Comparison of ENCODE assay signal across 16 cellular contexts in the genomic region with DNA sequence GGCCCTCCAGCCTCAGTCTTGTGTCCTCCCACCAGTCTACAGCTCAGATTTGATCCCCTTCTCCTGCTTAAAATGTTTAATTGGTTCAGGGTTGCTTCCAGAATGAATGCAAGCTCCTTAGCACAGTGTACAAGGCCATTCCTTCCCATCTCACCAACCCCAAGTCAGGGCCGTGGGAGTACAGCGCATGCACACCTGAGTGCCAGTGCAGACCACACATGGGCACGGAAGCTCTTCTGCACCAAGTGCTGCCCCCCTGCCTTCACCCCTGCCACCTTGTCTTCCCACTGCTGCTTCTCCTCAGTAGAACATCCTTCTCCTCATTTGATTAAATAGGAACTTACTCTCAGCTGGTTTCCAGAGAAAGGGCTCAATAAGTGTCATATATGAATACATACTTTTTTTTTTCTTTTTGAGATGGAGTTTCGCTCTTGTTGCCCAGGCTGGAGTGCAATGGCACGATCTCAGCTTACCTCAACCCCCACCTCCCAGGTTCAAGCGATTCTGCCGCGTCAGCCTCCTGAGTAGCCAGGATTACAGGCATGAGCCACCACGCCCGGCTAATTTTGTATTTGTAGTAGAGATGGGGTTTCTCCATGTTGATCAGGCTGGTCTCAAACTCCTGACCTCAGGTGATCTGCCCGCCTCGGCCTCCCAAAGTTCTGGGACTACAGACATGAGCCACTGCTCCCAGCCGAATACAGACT. TPM values are rescaled to one million over a fixed set of nuclear protein-coding genes. Genes with fewer than 3 reads are reported as not detected.
DNase-seq lines count a peak whose midpoint lies in the region; ATAC-seq and TF ChIP-seq lines count a peak whose summit lies in the region.
"Had no signal": no experiment of that assay in that cellular context is flagged by ENCODE, and none has a peak within 500 bp of the region (broad histone marks: within the 10 kb centered on the region; RNA-seq: fewer than 3 reads in every experiment).

No MANE protein-coding gene starts in this region.

- TF ChIP-seq CTCF in RWPE1 (conservative IDR thresholded peaks at IDR 0.05; ENCODE audit: low read depth) = no peak

- H3K4me3 Mint-ChIP-seq in activated CD8-positive, alpha-beta memory T cell treated with anti-CD3 and anti-CD28 coated beads, Interleukin-2, amount 10 ng/mL, durations not matched to agents 7 days and 5 days = no peak overlapping the region
- H3K4me3 Mint-ChIP-seq in activated T-helper 17 cell treated with anti-CD3 and anti-CD28 coated beads, Interleukin-2, amount 50 U/mL, for 72 hours = peak overlapping the region; percentile 71
- no peak overlapping the region for H3K4me3 Mint-ChIP-seq in naive thymus-derived CD8-positive, alpha-beta T cell
- H3K4me3 Mint-ChIP-seq: nephron had no signal

- POLR2A ChIA-PET in RWPE1 (lab: Yijun Ruan, JAX; ENCODE audit: low non-redundant PET) = no interaction called here
- POLR2A ChIA-PET in naive thymus-derived CD8-positive, alpha-beta T cell (lab: Charles Lee) = interaction anchor here (1.4 kb wide), 1 partner anchor 9 kb away, joined by 3 read pairs; a partner anchor contains a TSS

- no peaks in the 10 kb centered on the region for H3K27me3 Mint-ChIP-seq in activated CD8-positive, alpha-beta memory T cell treated with anti-CD3 and anti-CD28 coated beads, Interleukin-2, amount 10 ng/mL, durations not matched to agents 7 days and 5 days
- no peaks in the 10 kb centered on the region for H3K27me3 Mint-ChIP-seq in activated T-helper 17 cell treated with anti-CD3 and anti-CD28 coated beads, Interleukin-2, amount 50 U/mL, for 72 hours
- H3K27me3 Mint-ChIP-seq in naive thymus-derived CD8-positive, alpha-beta T cell = no peaks in the 10 kb centered on the region

- no peak for DNase-seq in activated CD8-positive, alpha-beta memory T cell treated with anti-CD3 and anti-CD28 coated beads, Interleukin-2, amount 10 ng/mL, durations not matched to agents 7 days and 5 days
- no peak for DNase-seq in activated CD8-positive, alpha-beta memory T cell treated with anti-CD3 and anti-CD28 coated beads, Interleukin-2, amount 50 U/mL, for 4 hours
- DNase-seq in RWPE1 (ENCODE audit: low spot score) = no peak
- no peak for DNase-seq in naive thymus-derived CD8-positive, alpha-beta T cell
- DNase-seq in NCI-H187 treated with DMSO at 0.1 percent for 48 hours (lab: John Stamatoyannopoulos, UW) = no peak
- no peak for DNase-seq in NCI-H2107 (lab: John Stamatoyannopoulos, UW)
- DNase-seq: aorta; central memory CD4-positive, alpha-beta T cell; heart left ventricle; left colon; NCI-H69 had no signal

- no peak for ATAC-seq in activated CD8-positive, alpha-beta memory T cell treated with anti-CD3 and anti-CD28 coated beads, Interleukin-2, amount 10 ng/mL, durations not matched to agents 7 days and 5 days
- ATAC-seq in activated T-helper 17 cell treated with anti-CD3 and anti-CD28 coated beads, Interleukin-2, amount 50 U/mL, for 72 hours (replicated peaks) = no peak
- no peak for ATAC-seq in naive thymus-derived CD8-positive, alpha-beta T cell
- no peak for ATAC-seq in HG03342 (IDR thresholded peaks at IDR 0.05; ENCODE audit: unreplicated experiment)
- ATAC-seq: heart left ventricle, left colon had no signal

- H3K4me1 Mint-ChIP-seq in activated CD8-positive, alpha-beta memory T cell treated with anti-CD3 and anti-CD28 coated beads, Interleukin-2, amount 10 ng/mL, durations not matched to agents 7 days and 5 days = peaks cover 76% of the 10 kb centered on the region
- peaks cover 56% of the 10 kb centered on the region for H3K4me1 Mint-ChIP-seq in activated T-helper 17 cell treated with anti-CD3 and anti-CD28 coated beads, Interleukin-2, amount 50 U/mL, for 72 hours
- peaks cover 28 to 45% (median 39%) of the 10 kb centered on the region in 4 donors for H3K4me1 Mint-ChIP-seq in naive thymus-derived CD8-positive, alpha-beta T cell

- H3K9me3 Mint-ChIP-seq in activated CD8-positive, alpha-beta memory T cell treated with anti-CD3 and anti-CD28 coated beads, Interleukin-2, amount 10 ng/mL, durations not matched to agents 7 days and 5 days (ENCODE audit: low read depth) = no peaks in the 10 kb centered on the region
- H3K9me3 Mint-ChIP-seq in activated T-helper 17 cell treated with anti-CD3 and anti-CD28 coated beads, Interleukin-2, amount 50 U/mL, for 72 hours = no peaks in the 10 kb centered on the region
- H3K9me3 Mint-ChIP-seq in naive thymus-derived CD8-positive, alpha-beta T cell = no peaks in the 10 kb centered on the region
- H3K9me3 Mint-ChIP-seq: nephron had no signal

- peak overlapping the region; percentile 68 for H3K27ac ChIP-seq in RWPE1
- H3K27ac ChIP-seq: epithelial cell of prostate had no signal

- peaks cover 56% of the 10 kb centered on the region for H3K36me3 Mint-ChIP-seq in activated CD8-positive, alpha-beta memory T cell treated with anti-CD3 and anti-CD28 coated beads, Interleukin-2, amount 10 ng/mL, durations not matched to agents 7 days and 5 days
- H3K36me3 Mint-ChIP-seq in activated T-helper 17 cell treated with anti-CD3 and anti-CD28 coated beads, Interleukin-2, amount 50 U/mL, for 72 hours (ENCODE audit: low read depth) = peaks cover 87% of the 10 kb centered on the region
- peaks cover 11 to 62% (median 20%) of the 10 kb centered on the region in 3 donors for H3K36me3 Mint-ChIP-seq in naive thymus-derived CD8-positive, alpha-beta T cell

- H3K27ac Mint-ChIP-seq in activated CD8-positive, alpha-beta memory T cell treated with anti-CD3 and anti-CD28 coated beads, Interleukin-2, amount 10 ng/mL, durations not matched to agents 7 days and 5 days = peak overlapping the region; percentile 81
- H3K27ac Mint-ChIP-seq in activated T-helper 17 cell treated with anti-CD3 and anti-CD28 coated beads, Interleukin-2, amount 50 U/mL, for 72 hours = peak overlapping the region; percentile 88
- H3K27ac Mint-ChIP-seq in naive thymus-derived CD8-positive, alpha-beta T cell = peak overlapping the region in 7 of 10 donors; percentile 7 to 76 (median 44)
- H3K27ac Mint-ChIP-seq: nephron had no signal

- CTCF ChIA-PET in activated CD8-positive, alpha-beta memory T cell treated with anti-CD3 and anti-CD28 coated beads, Interleukin-2, amount 10 ng/mL, durations not matched to agents 7 days and 5 days (lab: Charles Lee) = interaction anchor here (1.0 to 5.8 kb wide), 3 partner anchors 9 to 115 kb away, joined by 3 to 62 read pairs (median 8); a partner anchor contains a TSS
- CTCF ChIA-PET in RWPE1 (lab: Yijun Ruan, JAX) = interaction anchor here (0.7 to 1.1 kb wide), 2 partner anchors 131 to 163 kb away, joined by 3 to 4 read pairs; no protein-coding TSS in a partner anchor

RNA-seq across cellular contexts. Expression of a gene that starts 9.3 kb away (rescaled TPM):
- 10 to 100 TPM; 62.8 to 72.5 TPM for total RNA-seq in activated CD8-positive, alpha-beta memory T cell treated with anti-CD3 and anti-CD28 coated beads, Interleukin-2, amount 10 ng/mL, durations not matched to agents 7 days and 5 days
- 10 to 100 TPM; 85.6 to 87.3 TPM for total RNA-seq in activated T-helper 17 cell treated with anti-CD3 and anti-CD28 coated beads, Interleukin-2, amount 50 U/mL, for 72 hours
- 10 to 100 TPM; 49.1 to 54.8 TPM for total RNA-seq in naive thymus-derived CD8-positive, alpha-beta T cell
- 10 to 100 TPM; 70.8 to 79.9 (median 76.5) TPM for polyA plus RNA-seq in naive thymus-derived CD8-positive, alpha-beta T cell

RNA-seq across cellular contexts. Expression of a gene that starts 19.8 kb away (rescaled TPM):
- 1 to 10 TPM in 1 of 2 experiments, under 1 TPM in 1; 0.93 to 1.0 TPM for total RNA-seq in activated CD8-positive, alpha-beta memory T cell treated with anti-CD3 and anti-CD28 coated beads, Interleukin-2, amount 10 ng/mL, durations not matched to agents 7 days and 5 days
- 1 to 10 TPM; 3.2 to 6.8 TPM for total RNA-seq in activated T-helper 17 cell treated with anti-CD3 and anti-CD28 coated beads, Interleukin-2, amount 50 U/mL, for 72 hours
- total RNA-seq in naive thymus-derived CD8-positive, alpha-beta T cell = 1 to 10 TPM; 6.5 to 7.8 TPM
- polyA plus RNA-seq in naive thymus-derived CD8-positive, alpha-beta T cell = under 1 TPM in 1 of 3 donors, not detected in 2; 0.26 TPM
- total RNA-seq: mesenteric fat pad had no signal

RNA-seq across cellular contexts. Expression of a gene that starts 25.7 kb away (rescaled TPM):
- total RNA-seq in activated CD8-positive, alpha-beta memory T cell treated with anti-CD3 and anti-CD28 coated beads, Interleukin-2, amount 10 ng/mL, durations not matched to agents 7 days and 5 days = 1 to 10 TPM; 5.0 to 6.1 TPM
- 10 to 100 TPM in 1 of 2 donors, 1 to 10 TPM in 1; 8.0 to 10.9 TPM for total RNA-seq in activated T-helper 17 cell treated with anti-CD3 and anti-CD28 coated beads, Interleukin-2, amount 50 U/mL, for 72 hours
- 1 to 10 TPM; 2.8 to 3.0 TPM for total RNA-seq in naive thymus-derived CD8-positive, alpha-beta T cell
- polyA plus RNA-seq in naive thymus-derived CD8-positive, alpha-beta T cell = under 1 TPM; 0.15 to 0.21 (median 0.21) TPM

RNA-seq across cellular contexts. Expression of a gene that starts 28.2 kb away (rescaled TPM):
- total RNA-seq in activated CD8-positive, alpha-beta memory T cell treated with anti-CD3 and anti-CD28 coated beads, Interleukin-2, amount 10 ng/mL, durations not matched to agents 7 days and 5 days = 10 to 100 TPM; 41.4 to 48.4 TPM
- total RNA-seq in activated T-helper 17 cell treated with anti-CD3 and anti-CD28 coated beads, Interleukin-2, amount 50 U/mL, for 72 hours = 10 to 100 TPM; 23.5 to 38.1 TPM
- total RNA-seq in naive thymus-derived CD8-positive, alpha-beta T cell = 10 to 100 TPM; 16.8 to 21.4 TPM
- polyA plus RNA-seq in naive thymus-derived CD8-positive, alpha-beta T cell = 10 to 100 TPM in 1 of 3 donors, 1 to 10 TPM in 2; 6.0 to 16.4 (median 9.7) TPM
